8 cellular contexts compared by ENCODE assay signal in the genomic region with DNA sequence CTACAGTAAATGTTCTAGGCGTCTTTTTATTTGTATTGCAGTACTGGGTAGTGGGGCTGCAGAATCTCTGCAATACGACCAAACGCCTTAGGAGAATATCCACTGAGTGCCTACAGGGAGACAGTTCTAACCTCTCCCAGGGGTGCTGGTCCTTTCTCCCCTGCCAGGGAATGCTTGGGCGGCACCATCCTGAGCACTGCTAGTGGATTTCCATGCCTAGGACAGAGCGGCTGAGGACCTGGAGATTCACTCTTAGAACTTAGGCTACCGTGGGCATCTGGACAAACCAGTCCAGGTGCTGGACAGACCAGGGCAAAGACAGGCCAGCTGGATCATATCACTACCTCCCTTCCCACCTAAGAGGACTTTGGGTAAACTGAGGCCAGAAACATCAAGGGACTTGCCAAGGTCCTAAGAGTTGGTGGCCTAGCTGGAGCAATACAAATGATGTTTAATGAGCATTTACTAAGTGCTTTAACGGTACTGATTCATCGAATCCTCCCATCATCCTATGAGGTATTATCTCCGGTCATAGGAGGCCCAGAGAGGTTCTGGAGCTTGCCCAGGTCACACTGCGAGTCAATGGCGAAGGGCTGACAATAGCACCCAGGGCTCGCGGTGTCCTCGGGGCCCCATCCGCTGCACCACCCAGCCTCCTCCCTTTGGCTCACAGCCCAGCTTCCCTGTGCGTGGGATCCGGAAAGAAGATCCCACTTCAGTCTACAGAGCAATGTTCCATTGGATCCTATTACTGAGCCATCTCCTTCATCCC. TPM values are rescaled to one million over a fixed set of nuclear protein-coding genes. Genes with fewer than 3 reads are reported as not detected.
DNase-seq lines count a peak whose midpoint lies in the region; ATAC-seq and FAIRE-seq lines count a peak whose summit lies in the region.

No MANE protein-coding gene starts in this region.

- H3K27me3 ChIP-seq in mononuclear cell (ENCODE audit: insufficient read depth, low read length), result no peaks in the 10 kb centered on the region

- H3K4me1 Mint-ChIP-seq in effector memory CD8-positive, alpha-beta T cell (ENCODE audit: low read depth in 2 of 2), result peaks cover 0 to 5% of the 10 kb centered on the region in 2 donors

- H3K4me3 Mint-ChIP-seq in effector memory CD8-positive, alpha-beta T cell, result peak overlapping the region; percentile 83 to 87

- peak; percentile 13 for ATAC-seq in GM21528 (IDR thresholded peaks at IDR 0.05; ENCODE audit: low FRiP score, unreplicated experiment)
- ATAC-seq in effector memory CD8-positive, alpha-beta T cell (replicated peaks), result no peak
- no peak for ATAC-seq in HG02870 (IDR thresholded peaks at IDR 0.05; ENCODE audit: unreplicated experiment)

- peak overlapping the region; percentile 42 for H3K4me3 ChIP-seq in mononuclear cell (ENCODE audit: low read length)

- H3K9me3 Mint-ChIP-seq in effector memory CD8-positive, alpha-beta T cell, result no peaks in the 10 kb centered on the region

- no peak for FAIRE-seq in RCC 7860 (lab: Jason Lieb, UNC)

- H3K27me3 Mint-ChIP-seq in effector memory CD8-positive, alpha-beta T cell, result no peaks in the 10 kb centered on the region

- H3K9me3 ChIP-seq in mononuclear cell (ENCODE audit: low read depth, low read length), result no peaks in the 10 kb centered on the region

- peak; percentile 64 for DNase-seq in AG08396 (ENCODE audit: low spot score)
- peak; percentile 21 for DNase-seq in RCC 7860 (ENCODE audit: low spot score)
- no peak for DNase-seq in effector memory CD8-positive, alpha-beta T cell
- DNase-seq in 8988T, result no peak
- DNase-seq in NCI-H526 treated with DMSO at 0.1 percent for 48 hours (lab: John Stamatoyannopoulos, UW), result no peak

- H3K4me1 ChIP-seq in mononuclear cell (ENCODE audit: insufficient read depth, low read length), result peaks cover 9% of the 10 kb centered on the region

- peak overlapping the region in 1 of 2 donors; percentile 20 for H3K27ac Mint-ChIP-seq in effector memory CD8-positive, alpha-beta T cell

- H3K36me3 Mint-ChIP-seq in effector memory CD8-positive, alpha-beta T cell (ENCODE audit: insufficient read depth), result peaks cover 4% of the 10 kb centered on the region

RNA-seq across cellular contexts. Expression of gene TMEM44, which starts 0.8 kb away (rescaled TPM):
- 0.21 TPM for total RNA-seq in mononuclear cell

RNA-seq across cellular contexts. Expression of gene LSG1, which starts 39.6 kb away (rescaled TPM):
- 70.8 TPM for total RNA-seq in mononuclear cell

RNA-seq across cellular contexts. Expression of gene FAM43A, which starts 53.3 kb away (rescaled TPM):
- total RNA-seq in mononuclear cell, result 6.2 TPM

Comparison
In these comparisons a context has a peak if more than half of its experiments do, and no peak if none do; other contexts are left out.
1. DNase-seq: peak in AG08396 (single experiment) and RCC 7860 (single experiment); none in effector memory CD8-positive, alpha-beta T cell (0 of 3), 8988T (single experiment) and NCI-H526 treated with DMSO at 0.1 percent for 48 hours (single experiment).